ENCODE assay signal across 1 cellular context in genomic region chr20:4592316-4593148, GRCh38.
TF ChIP-seq lines count a peak whose summit lies in the region.

No MANE protein-coding gene starts in this region.

TF ChIP-seq in HepG2, 621 proteins besides CTCF, POLR2A, EP300 and RAD21 (continued from another document and continues in another):
- TF ChIP-seq, protein P1, sequence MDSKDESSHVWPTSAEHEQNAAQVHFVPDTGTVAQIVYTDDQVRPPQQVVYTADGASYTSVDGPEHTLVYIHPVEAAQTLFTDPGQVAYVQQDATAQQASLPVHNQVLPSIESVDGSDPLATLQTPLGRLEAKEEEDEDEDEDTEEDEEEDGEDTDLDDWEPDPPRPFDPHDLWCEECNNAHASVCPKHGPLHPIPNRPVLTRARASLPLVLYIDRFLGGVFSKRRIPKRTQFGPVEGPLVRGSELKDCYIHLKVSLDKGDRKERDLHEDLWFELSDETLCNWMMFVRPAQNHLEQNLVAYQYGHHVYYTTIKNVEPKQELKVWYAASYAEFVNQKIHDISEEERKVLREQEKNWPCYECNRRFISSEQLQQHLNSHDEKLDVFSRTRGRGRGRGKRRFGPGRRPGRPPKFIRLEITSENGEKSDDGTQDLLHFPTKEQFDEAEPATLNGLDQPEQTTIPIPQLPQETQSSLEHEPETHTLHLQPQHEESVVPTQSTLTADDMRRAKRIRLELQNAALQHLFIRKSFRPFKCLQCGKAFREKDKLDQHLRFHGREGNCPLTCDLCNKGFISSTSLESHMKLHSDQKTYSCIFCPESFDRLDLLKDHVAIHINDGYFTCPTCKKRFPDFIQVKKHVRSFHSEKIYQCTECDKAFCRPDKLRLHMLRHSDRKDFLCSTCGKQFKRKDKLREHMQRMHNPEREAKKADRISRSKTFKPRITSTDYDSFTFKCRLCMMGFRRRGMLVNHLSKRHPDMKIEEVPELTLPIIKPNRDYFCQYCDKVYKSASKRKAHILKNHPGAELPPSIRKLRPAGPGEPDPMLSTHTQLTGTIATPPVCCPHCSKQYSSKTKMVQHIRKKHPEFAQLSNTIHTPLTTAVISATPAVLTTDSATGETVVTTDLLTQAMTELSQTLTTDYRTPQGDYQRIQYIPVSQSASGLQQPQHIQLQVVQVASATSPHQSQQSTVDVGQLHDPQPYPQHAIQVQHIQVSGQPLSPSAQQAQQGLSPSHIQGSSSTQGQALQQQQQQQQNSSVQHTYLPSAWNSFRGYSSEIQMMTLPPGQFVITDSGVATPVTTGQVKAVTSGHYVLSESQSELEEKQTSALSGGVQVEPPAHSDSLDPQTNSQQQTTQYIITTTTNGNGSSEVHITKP (CRISPR knock-in tag; IDR thresholded peaks at IDR 0.05; ENCODE audit: low read depth) = no peak
- TF ChIP-seq MTA1 (CRISPR knock-in tag; IDR thresholded peaks at IDR 0.05; ENCODE audit: borderline replicate concordance) (peak; percentile 81; the same call in 1 of the 2 replicates), TBL1XR1 (IDR thresholded peaks at IDR 0.05; ENCODE audit: borderline replicate concordance, low read length, partially characterized antibody) (peak; percentile 6), MTF1 (CRISPR knock-in tag; IDR thresholded peaks at IDR 0.05) (no peak), ZNF232 (CRISPR knock-in tag; IDR thresholded peaks at IDR 0.05; ENCODE audit: borderline replicate concordance) (no peak), HES4 (CRISPR knock-in tag; IDR thresholded peaks at IDR 0.05; ENCODE audit: borderline replicate concordance) (0 out of 2 replicates have a peak, but pooled peaks have one; percentile 68), ZFYVE20 (CRISPR knock-in tag; IDR thresholded peaks at IDR 0.05; ENCODE audit: borderline replicate concordance, low read depth) (no peak), ZNF549 (CRISPR knock-in tag; IDR thresholded peaks at IDR 0.05) (no peak), ZSCAN29 (CRISPR knock-in tag; conservative IDR thresholded peaks at IDR 0.05) (no peak), ZNF570 (CRISPR knock-in tag; IDR thresholded peaks at IDR 0.05; ENCODE audit: borderline replicate concordance) (no peak), TSC22D2 (CRISPR knock-in tag; IDR thresholded peaks at IDR 0.05; ENCODE audit: borderline replicate concordance) (peak; percentile 49; the same call in 1 of the 2 replicates), FOXA3 (CRISPR knock-in tag; IDR thresholded peaks at IDR 0.05) (no peak; the same call in none of the 2 replicates), ZFP82 (CRISPR knock-in tag; IDR thresholded peaks at IDR 0.05; ENCODE audit: borderline replicate concordance) (no peak), ZNF605 (CRISPR knock-in tag; IDR thresholded peaks at IDR 0.05) (peak; percentile 83), CEBPG (CRISPR knock-in tag; IDR thresholded peaks at IDR 0.05) (no peak), MBD4 (IDR thresholded peaks at IDR 0.05; ENCODE audit: borderline replicate concordance, low read length) (no peak), SIX1 (CRISPR knock-in tag; IDR thresholded peaks at IDR 0.05; ENCODE audit: borderline replicate concordance) (no peak), MATR3 (CRISPR knock-in tag; IDR thresholded peaks at IDR 0.05) (no peak), ZNF646 (CRISPR knock-in tag; IDR thresholded peaks at IDR 0.05) (no peak), ZNF7 (CRISPR knock-in tag; IDR thresholded peaks at IDR 0.05) (no peak), SOX13 (IDR thresholded peaks at IDR 0.05) (no peak), SOX13 (CRISPR knock-in tag; conservative IDR thresholded peaks at IDR 0.05 in 1 of 2, IDR thresholded peaks at IDR 0.05 in 1 of 2) (0 out of 4 replicates have a peak, but pooled peaks of 1 of the 2 experiments have one; percentile 68), ZNF451 (CRISPR knock-in tag; IDR thresholded peaks at IDR 0.05) (peak; percentile 95), THAP8 (CRISPR knock-in tag; IDR thresholded peaks at IDR 0.05; ENCODE audit: borderline replicate concordance) (no peak), HDAC2 (CRISPR knock-in tag; IDR thresholded peaks at IDR 0.05) (0 out of 2 replicates have a peak, but pooled peaks have one; percentile 13), ZNF513 (CRISPR knock-in tag; conservative IDR thresholded peaks at IDR 0.05) (no peak), ZNF121 (CRISPR knock-in tag; IDR thresholded peaks at IDR 0.05) (no peak), PHF8 (CRISPR knock-in tag; IDR thresholded peaks at IDR 0.05) (no peak), NONO (IDR thresholded peaks at IDR 0.05) (no peak), NONO (CRISPR knock-in tag; conservative IDR thresholded peaks at IDR 0.05) (peak; percentile 48; the same call in 1 of the 2 replicates), NR3C1 (CRISPR knock-in tag; IDR thresholded peaks at IDR 0.05) (no peak), RFXANK (CRISPR knock-in tag; IDR thresholded peaks at IDR 0.05) (no peak)
- TF ChIP-seq, protein P2, sequence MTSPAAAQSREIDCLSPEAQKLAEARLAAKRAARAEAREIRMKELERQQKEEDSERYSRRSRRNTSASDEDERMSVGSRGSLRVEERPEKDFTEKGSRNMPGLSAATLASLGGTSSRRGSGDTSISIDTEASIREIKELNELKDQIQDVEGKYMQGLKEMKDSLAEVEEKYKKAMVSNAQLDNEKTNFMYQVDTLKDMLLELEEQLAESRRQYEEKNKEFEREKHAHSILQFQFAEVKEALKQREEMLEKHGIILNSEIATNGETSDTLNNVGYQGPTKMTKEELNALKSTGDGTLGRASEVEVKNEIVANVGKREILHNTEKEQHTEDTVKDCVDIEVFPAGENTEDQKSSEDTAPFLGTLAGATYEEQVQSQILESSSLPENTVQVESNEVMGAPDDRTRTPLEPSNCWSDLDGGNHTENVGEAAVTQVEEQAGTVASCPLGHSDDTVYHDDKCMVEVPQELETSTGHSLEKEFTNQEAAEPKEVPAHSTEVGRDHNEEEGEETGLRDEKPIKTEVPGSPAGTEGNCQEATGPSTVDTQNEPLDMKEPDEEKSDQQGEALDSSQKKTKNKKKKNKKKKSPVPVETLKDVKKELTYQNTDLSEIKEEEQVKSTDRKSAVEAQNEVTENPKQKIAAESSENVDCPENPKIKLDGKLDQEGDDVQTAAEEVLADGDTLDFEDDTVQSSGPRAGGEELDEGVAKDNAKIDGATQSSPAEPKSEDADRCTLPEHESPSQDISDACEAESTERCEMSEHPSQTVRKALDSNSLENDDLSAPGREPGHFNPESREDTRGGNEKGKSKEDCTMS (CRISPR knock-in tag; conservative IDR thresholded peaks at IDR 0.05) = no peak
- TF ChIP-seq, protein P3, sequence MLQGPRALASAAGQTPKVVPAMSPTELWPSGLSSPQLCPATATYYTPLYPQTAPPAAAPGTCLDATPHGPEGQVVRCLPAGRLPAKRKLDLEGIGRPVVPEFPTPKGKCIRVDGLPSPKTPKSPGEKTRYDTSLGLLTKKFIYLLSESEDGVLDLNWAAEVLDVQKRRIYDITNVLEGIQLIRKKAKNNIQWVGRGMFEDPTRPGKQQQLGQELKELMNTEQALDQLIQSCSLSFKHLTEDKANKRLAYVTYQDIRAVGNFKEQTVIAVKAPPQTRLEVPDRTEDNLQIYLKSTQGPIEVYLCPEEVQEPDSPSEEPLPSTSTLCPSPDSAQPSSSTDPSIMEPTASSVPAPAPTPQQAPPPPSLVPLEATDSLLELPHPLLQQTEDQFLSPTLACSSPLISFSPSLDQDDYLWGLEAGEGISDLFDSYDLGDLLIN (CRISPR knock-in tag; IDR thresholded peaks at IDR 0.05; ENCODE audit: borderline replicate concordance) = no peak
- TF ChIP-seq, protein P4, sequence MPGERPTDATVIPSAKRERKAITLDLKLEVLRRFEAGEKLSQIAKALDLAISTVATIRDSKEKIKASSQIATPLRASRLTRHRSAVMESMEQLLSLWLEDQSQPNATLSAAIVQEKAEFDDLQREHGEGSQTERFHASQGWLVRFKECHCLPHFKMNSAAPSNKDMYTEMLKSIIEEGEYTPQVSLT (CRISPR knock-in tag; IDR thresholded peaks at IDR 0.05; ENCODE audit: borderline replicate concordance, low read depth) = no peak; the same call in 1 of the 2 replicates
- TF ChIP-seq, protein P5, sequence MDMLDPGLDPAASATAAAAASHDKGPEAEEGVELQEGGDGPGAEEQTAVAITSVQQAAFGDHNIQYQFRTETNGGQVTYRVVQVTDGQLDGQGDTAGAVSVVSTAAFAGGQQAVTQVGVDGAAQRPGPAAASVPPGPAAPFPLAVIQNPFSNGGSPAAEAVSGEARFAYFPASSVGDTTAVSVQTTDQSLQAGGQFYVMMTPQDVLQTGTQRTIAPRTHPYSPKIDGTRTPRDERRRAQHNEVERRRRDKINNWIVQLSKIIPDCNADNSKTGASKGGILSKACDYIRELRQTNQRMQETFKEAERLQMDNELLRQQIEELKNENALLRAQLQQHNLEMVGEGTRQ (IDR thresholded peaks at IDR 0.05; ENCODE audit: low read depth, low read length) = no peak
- TF ChIP-seq, protein P5 (CRISPR knock-in tag; IDR thresholded peaks at IDR 0.05; ENCODE audit: borderline replicate concordance) = no peak
- TF ChIP-seq, protein P6, sequence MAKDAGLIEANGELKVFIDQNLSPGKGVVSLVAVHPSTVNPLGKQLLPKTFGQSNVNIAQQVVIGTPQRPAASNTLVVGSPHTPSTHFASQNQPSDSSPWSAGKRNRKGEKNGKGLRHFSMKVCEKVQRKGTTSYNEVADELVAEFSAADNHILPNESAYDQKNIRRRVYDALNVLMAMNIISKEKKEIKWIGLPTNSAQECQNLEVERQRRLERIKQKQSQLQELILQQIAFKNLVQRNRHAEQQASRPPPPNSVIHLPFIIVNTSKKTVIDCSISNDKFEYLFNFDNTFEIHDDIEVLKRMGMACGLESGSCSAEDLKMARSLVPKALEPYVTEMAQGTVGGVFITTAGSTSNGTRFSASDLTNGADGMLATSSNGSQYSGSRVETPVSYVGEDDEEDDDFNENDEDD (CRISPR knock-in tag; IDR thresholded peaks at IDR 0.05; ENCODE audit: borderline replicate concordance) = peak; percentile 59; the same call in 1 of the 2 replicates
- TF ChIP-seq, protein P7, sequence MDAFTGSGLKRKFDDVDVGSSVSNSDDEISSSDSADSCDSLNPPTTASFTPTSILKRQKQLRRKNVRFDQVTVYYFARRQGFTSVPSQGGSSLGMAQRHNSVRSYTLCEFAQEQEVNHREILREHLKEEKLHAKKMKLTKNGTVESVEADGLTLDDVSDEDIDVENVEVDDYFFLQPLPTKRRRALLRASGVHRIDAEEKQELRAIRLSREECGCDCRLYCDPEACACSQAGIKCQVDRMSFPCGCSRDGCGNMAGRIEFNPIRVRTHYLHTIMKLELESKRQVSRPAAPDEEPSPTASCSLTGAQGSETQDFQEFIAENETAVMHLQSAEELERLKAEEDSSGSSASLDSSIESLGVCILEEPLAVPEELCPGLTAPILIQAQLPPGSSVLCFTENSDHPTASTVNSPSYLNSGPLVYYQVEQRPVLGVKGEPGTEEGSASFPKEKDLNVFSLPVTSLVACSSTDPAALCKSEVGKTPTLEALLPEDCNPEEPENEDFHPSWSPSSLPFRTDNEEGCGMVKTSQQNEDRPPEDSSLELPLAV (CRISPR knock-in tag; conservative IDR thresholded peaks at IDR 0.05; ENCODE audit: low read depth) = no peak
